In genomic region chr1:44672956-44673674, GRCh38 we compare ENCODE assay signal across 8 cellular contexts.
DNase-seq lines count a peak whose midpoint lies in the region; ATAC-seq and TF ChIP-seq lines count a peak whose summit lies in the region.

No MANE protein-coding gene starts in this region.

- H3K9me2 ChIP-seq in MM.1S (replicated peaks; ENCODE audit: insufficient read depth, low read length) = no peaks in the 10 kb centered on the region

- H3K9ac ChIP-seq in MM.1S (ENCODE audit: low read length) = no peak overlapping the region; the same call in 1 of the 2 replicates

- H3K79me2 ChIP-seq in MM.1S (ENCODE audit: low read length) = no peaks in the 10 kb centered on the region

- H3K27me3 ChIP-seq in MM.1S (replicated peaks; ENCODE audit: insufficient read depth, low read length) (no peaks in the 10 kb centered on the region), neuron (ENCODE audit: insufficient read depth, low read length) (no peaks in the 10 kb centered on the region)
- H3K27me3 ChIP-seq in effector memory CD4-positive, alpha-beta T cell (replicated peaks; ENCODE audit: control insufficient read depth, insufficient read depth, low read length, poor library complexity, severe bottlenecking) = no peaks in the 10 kb centered on the region

- H3K4me3 ChIP-seq in MM.1S (ENCODE audit: low read length) (peak overlapping the region; percentile 77), neuron (ENCODE audit: low read length) (peak overlapping the region; percentile 63)
- peak overlapping the region; percentile 92 for H3K4me3 ChIP-seq in effector memory CD4-positive, alpha-beta T cell (ENCODE audit: insufficient read depth, low read depth, low read length, poor library complexity, severe bottlenecking)

- H3K4me1 ChIP-seq in MM.1S (ENCODE audit: low read length) = peaks cover 42% of the 10 kb centered on the region
- peaks cover 4% of the 10 kb centered on the region for H3K4me1 ChIP-seq in effector memory CD4-positive, alpha-beta T cell (ENCODE audit: control insufficient read depth, insufficient read depth, low read length, poor library complexity, severe bottlenecking)
- peaks cover 22% of the 10 kb centered on the region for H3K4me1 ChIP-seq in neuron (ENCODE audit: insufficient read depth, low read length)

- H2AFZ ChIP-seq in MM.1S (ENCODE audit: low read length) (peak overlapping the region; percentile 77), neuron (ENCODE audit: low read depth, low read length) (peak overlapping the region; percentile 84)

- no peaks in the 10 kb centered on the region for H4K20me1 ChIP-seq in MM.1S (ENCODE audit: insufficient read depth, low read length)

- peak overlapping the region; percentile 70 for H3K27ac ChIP-seq in C4-2B
- no peak overlapping the region for H3K27ac ChIP-seq in MM.1S (ENCODE audit: low read length)
- no peak overlapping the region for H3K27ac ChIP-seq in effector memory CD4-positive, alpha-beta T cell (ENCODE audit: insufficient read depth, low read length, poor library complexity, severe bottlenecking)

- DNase-seq in MM.1S = no peak
- no peak for DNase-seq in effector memory CD4-positive, alpha-beta T cell
- DNase-seq in GM19238 (ENCODE audit: insufficient read length, low spot score) = no peak
- no peak for DNase-seq in glomerular visceral epithelial cell (ENCODE audit: extremely low spot score)
- DNase-seq in NCI-H510A (lab: John Stamatoyannopoulos, UW) = no peak

- no peaks in the 10 kb centered on the region for H3K36me3 ChIP-seq in MM.1S (replicated peaks; ENCODE audit: insufficient read depth, low read length)
- H3K36me3 ChIP-seq in effector memory CD4-positive, alpha-beta T cell (ENCODE audit: control insufficient read depth, insufficient read depth, low read length) = no peaks in the 10 kb centered on the region
- peaks cover 3% of the 10 kb centered on the region for H3K36me3 ChIP-seq in neuron (ENCODE audit: insufficient read depth, low read length)

- peaks cover 22% of the 10 kb centered on the region for H3F3A ChIP-seq in MM.1S (ENCODE audit: insufficient read depth, low read length)

- no peaks in the 10 kb centered on the region for H3K9me3 ChIP-seq in MM.1S (replicated peaks; ENCODE audit: insufficient read depth, low read length)
- no peaks in the 10 kb centered on the region for H3K9me3 ChIP-seq in effector memory CD4-positive, alpha-beta T cell (ENCODE audit: control insufficient read depth, low read length)
- no peaks in the 10 kb centered on the region for H3K9me3 ChIP-seq in neuron (ENCODE audit: low read length)

- ATAC-seq in GM18511 (IDR thresholded peaks at IDR 0.05; ENCODE audit: unreplicated experiment) = no peak

- TF ChIP-seq CTCF in C4-2B (conservative IDR thresholded peaks at IDR 0.05) = no peak
- TF ChIP-seq CTCF in MM.1S (IDR thresholded peaks at IDR 0.05; ENCODE audit: low read length) = no peak

- peak overlapping the region; percentile 86; the same call in 1 of the 2 replicates for H3K4me2 ChIP-seq in MM.1S (ENCODE audit: low read depth, low read length)
